ENCODE assay signal across 14 cellular contexts in genomic region chr19:31574251-31574973, GRCh38.
A peak's percentile ranks its signal among the peaks of the same experiment; 100 is the strongest.
DNase-seq lines count a peak whose midpoint lies in the region; ATAC-seq and TF ChIP-seq lines count a peak whose summit lies in the region.
"Had no signal": no experiment of that assay in that cellular context is flagged by ENCODE, and none has a peak within 500 bp of the region (broad histone marks: within the 10 kb centered on the region; RNA-seq: fewer than 3 reads in every experiment).

No MANE protein-coding gene starts in this region.

- H3K27me3 Mint-ChIP-seq in GM23338 (ENCODE audit: insufficient read depth, low read depth, poor library complexity) (no peaks in the 10 kb centered on the region), endodermal cell (ENCODE audit: insufficient read depth) (no peaks in the 10 kb centered on the region), T-helper 17 cell (peaks cover 25% of the 10 kb centered on the region)
- H3K27me3 Mint-ChIP-seq: CD4-positive, alpha-beta T cell had no signal

- no peaks in the 10 kb centered on the region for H4K20me1 ChIP-seq in GM23338 (replicated peaks; ENCODE audit: insufficient read depth)
- H4K20me1 ChIP-seq: BLaER1 had no signal

- ATAC-seq in GM23338 (peak; percentile 73), left lobe of liver (no peak), mucosa of descending colon (no peak), T-helper 17 cell (no peak), GM21515 (IDR thresholded peaks at IDR 0.05; ENCODE audit: unreplicated experiment) (no peak)
- ATAC-seq: GM12878 had no signal

- H3K9me3 ChIP-seq in endodermal cell (ENCODE audit: control insufficient read depth, low read length) (no peaks in the 10 kb centered on the region), mucosa of descending colon (no peaks in the 10 kb centered on the region), T-helper 17 cell (ENCODE audit: control insufficient read depth, low read length, poor library complexity, severe bottlenecking) (no peaks in the 10 kb centered on the region)
- H3K9me3 ChIP-seq: BLaER1 had no signal

- peaks cover 6% of the 10 kb centered on the region for H3K4me1 ChIP-seq in GM23338 (ENCODE audit: insufficient read depth)
- no peaks in the 10 kb centered on the region for H3K4me1 ChIP-seq in endodermal cell (ENCODE audit: control insufficient read depth, insufficient read depth, low read length)
- no peaks in the 10 kb centered on the region for H3K4me1 ChIP-seq in mucosa of descending colon (ENCODE audit: low read depth)
- H3K4me1 ChIP-seq: BLaER1 had no signal

- H3K4me3 ChIP-seq in GM23338: no peak overlapping the region
- H3K4me3 ChIP-seq in endodermal cell (ENCODE audit: low read length): no peak overlapping the region
- no peak overlapping the region for H3K4me3 ChIP-seq in mucosa of descending colon
- H3K4me3 ChIP-seq: BLaER1, GM12878 had no signal

- no peak overlapping the region for H3K27ac Mint-ChIP-seq in GM23338
- H3K27ac Mint-ChIP-seq in endodermal cell: no peak overlapping the region
- no peak overlapping the region for H3K27ac Mint-ChIP-seq in T-helper 17 cell
- H3K27ac Mint-ChIP-seq: CD4-positive, alpha-beta T cell had no signal

- H3K27me3 ChIP-seq in GM23338 (ENCODE audit: insufficient read depth) (no peaks in the 10 kb centered on the region), endodermal cell (ENCODE audit: control insufficient read depth, insufficient read depth, low read length, poor library complexity, severe bottlenecking) (no peaks in the 10 kb centered on the region)
- H3K27me3 ChIP-seq: BLaER1 had no signal

- H3K4me2 ChIP-seq in GM23338: no peak overlapping the region
- H3K4me2 ChIP-seq: BLaER1 had no signal

- H3K9ac ChIP-seq in endodermal cell (ENCODE audit: extremely low read depth, low read length, poor library complexity, severe bottlenecking): no peak overlapping the region
- H3K9ac ChIP-seq: BLaER1 had no signal

- H3F3A ChIP-seq in GM23338 (replicated peaks; ENCODE audit: low read depth): no peaks in the 10 kb centered on the region

- intact Hi-C loops in mucosa of descending colon (cut with DNase I, micrococcal nuclease): no loop called here

- H3K27ac ChIP-seq in GM23338 (ENCODE audit: low read depth) (no peak overlapping the region), VCaP (peak overlapping the region; percentile 99), endodermal cell (ENCODE audit: low read depth, low read length) (no peak overlapping the region)
- H3K27ac ChIP-seq: BLaER1 had no signal

- H3K9me3 Mint-ChIP-seq in GM23338: no peaks in the 10 kb centered on the region
- no peaks in the 10 kb centered on the region for H3K9me3 Mint-ChIP-seq in endodermal cell
- H3K9me3 Mint-ChIP-seq: CD4-positive, alpha-beta T cell had no signal

- H2AFZ ChIP-seq in GM23338: peak overlapping the region; percentile 50; the same call in 1 of the 2 replicates

- H3K4me3 Mint-ChIP-seq in GM23338 (no peak overlapping the region), endodermal cell (no peak overlapping the region), T-helper 17 cell (no peak overlapping the region)
- H3K4me3 Mint-ChIP-seq: CD4-positive, alpha-beta T cell had no signal

- TF ChIP-seq CTCF in GM23338 (conservative IDR thresholded peaks at IDR 0.05; ENCODE audit: low read depth in 2 of 2) (no peak), VCaP (conservative IDR thresholded peaks at IDR 0.05) (no peak), endodermal cell (conservative IDR thresholded peaks at IDR 0.05) (peak; percentile 15), mucosa of descending colon (IDR thresholded peaks at IDR 0.05) (no peak)

- WGBS in endodermal cell (ENCODE audit: insufficient coverage in 1 of 2, insufficient read length in 1 of 2), 2 experiments: 83 to 84% methylated on average over 8 to 14 of the region's 14 CpGs

- DNase-seq in GM23338 (ENCODE audit: low spot score) (peak; percentile 49), endodermal cell (peak; percentile 59), left lobe of liver (ENCODE audit: low spot score) (peak; percentile 26), mucosa of descending colon (no peak), dedifferentiated amniotic fluid mesenchymal stem cell (ENCODE audit: extremely low spot score) (no peak), T-helper 17 cell (no peak)
- DNase-seq: 8988T; AML-193; CD4-positive, alpha-beta T cell; DMS79 had no signal

- H3K36me3 ChIP-seq in GM23338 (ENCODE audit: insufficient read depth): no peaks in the 10 kb centered on the region
- H3K36me3 ChIP-seq in endodermal cell (ENCODE audit: control insufficient read depth, insufficient read depth, low read length): no peaks in the 10 kb centered on the region
- H3K36me3 ChIP-seq in mucosa of descending colon (ENCODE audit: low read depth): no peaks in the 10 kb centered on the region
- H3K36me3 ChIP-seq: BLaER1 had no signal

- H3K4me1 Mint-ChIP-seq in GM23338 (peaks cover 31% of the 10 kb centered on the region), endodermal cell (no peaks in the 10 kb centered on the region), T-helper 17 cell (no peaks in the 10 kb centered on the region)

- no peaks in the 10 kb centered on the region for H3K9me2 ChIP-seq in GM23338 (ENCODE audit: insufficient read depth)

- H3K79me2 ChIP-seq in GM23338 (replicated peaks; ENCODE audit: insufficient read depth): no peaks in the 10 kb centered on the region

- H3K36me3 Mint-ChIP-seq in GM23338 (ENCODE audit: low read depth) (no peaks in the 10 kb centered on the region), endodermal cell (ENCODE audit: low read depth) (no peaks in the 10 kb centered on the region), T-helper 17 cell (ENCODE audit: low read depth) (no peaks in the 10 kb centered on the region)

TF ChIP-seq in GM23338, 12 proteins besides CTCF, POLR2A, EP300 and RAD21 (continues in another document):
- no peak for TF ChIP-seq POLR2AphosphoS5 (IDR thresholded peaks at IDR 0.05; ENCODE audit: low read depth)
- no peak for TF ChIP-seq ZNF114 (CRISPR knock-in tag; IDR thresholded peaks at IDR 0.05)
- TF ChIP-seq ZNF462 (CRISPR knock-in tag; IDR thresholded peaks at IDR 0.05): no peak

Comparison
In these comparisons a context has a peak if more than half of its experiments do, and no peak if none do; other contexts are left out.
1. DNase-seq: peak in GM23338 (single experiment), endodermal cell (single experiment) and left lobe of liver (single experiment); none in mucosa of descending colon (0 of 3), dedifferentiated amniotic fluid mesenchymal stem cell (single experiment) and T-helper 17 cell (0 of 3).